In genomic region chr2:236928353-236929153, GRCh38 we compare ENCODE assay signal across 12 cellular contexts.
DNase-seq lines count a peak whose midpoint lies in the region; ATAC-seq, FAIRE-seq and TF ChIP-seq lines count a peak whose summit lies in the region.
"Had no signal": no experiment of that assay in that cellular context is flagged by ENCODE, and none has a peak within 500 bp of the region (broad histone marks: within the 10 kb centered on the region; RNA-seq: fewer than 3 reads in every experiment).

No MANE protein-coding gene starts in this region.

- FAIRE-seq in astrocyte (lab: Jason Lieb, UNC): no peak
- FAIRE-seq in HepG2 (lab: Jason Lieb, UNC): no peak
- FAIRE-seq: colon had no signal

- peaks cover 32% of the 10 kb centered on the region for H3K27me3 Mint-ChIP-seq in activated T-cell treated with anti-CD3 and anti-CD28 coated beads, Interleukin-2, amount 50 U/mL, for 24 hours
- peaks cover 18% of the 10 kb centered on the region for H3K27me3 Mint-ChIP-seq in astrocyte (ENCODE audit: low read depth, unreplicated experiment)

- BruUV-seq in HepG2 (replicated peaks; lab: Mats Ljungman, UMichigan): no TSS peak

- H3K36me3 Mint-ChIP-seq in activated T-cell treated with anti-CD3 and anti-CD28 coated beads, Interleukin-2, amount 50 U/mL, for 24 hours (ENCODE audit: low read depth): no peaks in the 10 kb centered on the region
- no peaks in the 10 kb centered on the region for H3K36me3 Mint-ChIP-seq in astrocyte (ENCODE audit: low read depth, unreplicated experiment)

- WGBS in HepG2 (ENCODE audit: low lambda C conversion rate): 23% methylated on average over 8 of the region's 8 CpGs
- 33 to 67% methylated on average over 4 to 8 of the region's 8 CpGs for WGBS in transverse colon (ENCODE audit: low coverage in 1 of 2), 2 donors

- H3K27ac ChIP-seq in astrocyte (ENCODE audit: low read depth, low read length) (no peak overlapping the region), HepG2 (ENCODE audit: extremely low read length, insufficient read depth, low read length) (no peak overlapping the region), transverse colon (peak overlapping the region in 2 of 4 donors; percentile 40 to 64)
- H3K27ac ChIP-seq: C4-2B, vagina had no signal

- H3K27me3 ChIP-seq in astrocyte (ENCODE audit: insufficient read depth, low read length) (no peaks in the 10 kb centered on the region), HepG2 (ENCODE audit: control insufficient read depth in 1 of 2, insufficient read depth in 2 of 2, low read length in 2 of 2) (peaks cover 0 to 6% of the 10 kb centered on the region in 2 experiments; a peak in 1 of 5 replicates), transverse colon (no peaks in the 10 kb centered on the region), H7 (ENCODE audit: control insufficient read depth, insufficient read depth, low read length) (no peaks in the 10 kb centered on the region)
- H3K27me3 ChIP-seq: vagina had no signal

- peak overlapping the region; percentile 62 for H2AFZ ChIP-seq in astrocyte (ENCODE audit: low read depth, low read length)
- H2AFZ ChIP-seq in HepG2 (ENCODE audit: low read length): no peak overlapping the region

- H3K4me2 ChIP-seq in astrocyte (ENCODE audit: low read length) (peak overlapping the region; percentile 73), HepG2 (ENCODE audit: low read depth, low read length) (peak overlapping the region; percentile 16; the same call in 1 of the 2 replicates)

- no peaks in the 10 kb centered on the region for H3K9me3 ChIP-seq in astrocyte (ENCODE audit: insufficient read depth, low read depth, low read length)
- H3K9me3 ChIP-seq in HepG2 (ENCODE audit: low read length): no peaks in the 10 kb centered on the region
- no peaks in the 10 kb centered on the region for H3K9me3 ChIP-seq in transverse colon
- H3K9me3 ChIP-seq: vagina had no signal

- ATAC-seq in HepG2: no peak

- H3K9ac ChIP-seq in astrocyte (ENCODE audit: low read length): peak overlapping the region; percentile 38
- no peak overlapping the region for H3K9ac ChIP-seq in HepG2 (ENCODE audit: insufficient read depth, low read depth, low read length)

- peak overlapping the region; percentile 35 for H3K4me3 ChIP-seq in astrocyte (ENCODE audit: insufficient read depth, low read depth, low read length)
- H3K4me3 ChIP-seq in HepG2 (replicated peaks in 1 of 3; ENCODE audit: insufficient read depth in 1 of 3, low read depth in 2 of 3, low read length in 3 of 3): no peak overlapping the region
- peak overlapping the region in 3 of 4 donors; percentile 8 to 32 (median 11) for H3K4me3 ChIP-seq in transverse colon
- H3K4me3 ChIP-seq in H7 (ENCODE audit: insufficient read depth, low read depth, low read length): no peak overlapping the region

- no peaks in the 10 kb centered on the region for H3K9me3 Mint-ChIP-seq in activated T-cell treated with anti-CD3 and anti-CD28 coated beads, Interleukin-2, amount 50 U/mL, for 24 hours
- peaks cover 7% of the 10 kb centered on the region for H3K9me3 Mint-ChIP-seq in astrocyte (ENCODE audit: unreplicated experiment)
- H3K9me3 Mint-ChIP-seq: nephron had no signal

- TF ChIP-seq CTCF in astrocyte (IDR thresholded peaks at IDR 0.05; ENCODE audit: insufficient read depth, low read depth, low read length): no peak
- no peak for TF ChIP-seq CTCF in HepG2 (CRISPR knock-in tag; IDR thresholded peaks at IDR 0.05)
- TF ChIP-seq CTCF in transverse colon (IDR thresholded peaks at IDR 0.05): no peak

- no peak for TF ChIP-seq EP300 in HepG2 (IDR thresholded peaks at IDR 0.05; ENCODE audit: low read depth in 2 of 2, low read length in 2 of 2)
- no peak for TF ChIP-seq EP300 in HepG2 (CRISPR knock-in tag; IDR thresholded peaks at IDR 0.05; ENCODE audit: borderline replicate concordance)
- no peak for TF ChIP-seq EP300 in transverse colon (IDR thresholded peaks at IDR 0.05; ENCODE audit: low read depth)

- POLR2A ChIA-PET in HepG2 (lab: Yijun Ruan, JAX): no interaction called here

- TF ChIP-seq RAD21 in HepG2 (CRISPR knock-in tag; IDR thresholded peaks at IDR 0.05): no peak

- no peak for DNase-seq in activated T-cell treated with anti-CD3 and anti-CD28 coated beads, Interleukin-2, amount 50 U/mL, for 24 hours
- DNase-seq in activated T-cell treated with anti-CD3 and anti-CD28 coated beads, Interleukin-2, amount 50 U/mL, for 1 hour: no peak
- DNase-seq in astrocyte (ENCODE audit: low read depth) (no peak), HepG2 (ENCODE audit: low spot score) (no peak), transverse colon (no peak), H7 (no peak), SW 1271 (lab: John Stamatoyannopoulos, UW) (no peak), retina (no peak)

- CTCF ChIA-PET in HepG2 (lab: Yijun Ruan, JAX; ENCODE audit: low intra/inter-chr PET ratio, low total read pairs): no interaction called here

- H4K20me1 ChIP-seq in astrocyte (ENCODE audit: insufficient read depth, low read length) (no peaks in the 10 kb centered on the region), HepG2 (ENCODE audit: insufficient read depth, low read length) (no peaks in the 10 kb centered on the region; the same call in 1 of the 2 replicates)

- H3K4me1 ChIP-seq in astrocyte (ENCODE audit: insufficient read depth, low read length) (peaks cover 4% of the 10 kb centered on the region), HepG2 (ENCODE audit: insufficient read depth, low read length) (no peaks in the 10 kb centered on the region), transverse colon (peaks cover 0 to 14% (median 1%) of the 10 kb centered on the region in 4 donors)

- peaks cover 2% of the 10 kb centered on the region for H3K4me1 Mint-ChIP-seq in activated T-cell treated with anti-CD3 and anti-CD28 coated beads, Interleukin-2, amount 50 U/mL, for 24 hours (ENCODE audit: low read depth)
- H3K4me1 Mint-ChIP-seq in astrocyte (ENCODE audit: low read depth, unreplicated experiment): peaks cover 2% of the 10 kb centered on the region

- intact Hi-C loops in HepG2 (cut with micrococcal nuclease; ENCODE audit: unreplicated experiment): no loop called here
- intact Hi-C loops in transverse colon (cut with DNase I; ENCODE audit: low total_unique reads): no loop called here

- H3K27ac Mint-ChIP-seq in activated T-cell treated with anti-CD3 and anti-CD28 coated beads, Interleukin-2, amount 50 U/mL, for 24 hours: no peak overlapping the region
- H3K27ac Mint-ChIP-seq in astrocyte (ENCODE audit: unreplicated experiment): no peak overlapping the region

- peak overlapping the region; percentile 39 for H3K4me3 Mint-ChIP-seq in activated T-cell treated with anti-CD3 and anti-CD28 coated beads, Interleukin-2, amount 50 U/mL, for 24 hours
- H3K4me3 Mint-ChIP-seq in astrocyte (ENCODE audit: unreplicated experiment): no peak overlapping the region
- H3K4me3 Mint-ChIP-seq: nephron had no signal

- in situ Hi-C loops in HepG2 (cut with HindIII; ENCODE audit: extremely low pct_ligation_motif_present, low pct_unique_long_range_greater_than_20kb): no loop called here
- in situ Hi-C loops in transverse colon (cut with MboI; ENCODE audit: low pct_ligation_motif_present in 1 of 4, low pct_unique_long_range_greater_than_20kb in 1 of 4, low sequenced_read_pairs in 3 of 4): no loop called here

- H3K36me3 ChIP-seq in astrocyte (ENCODE audit: insufficient read depth, low read length): no peaks in the 10 kb centered on the region
- H3K36me3 ChIP-seq in HepG2 (replicated peaks in 1 of 2; ENCODE audit: control insufficient read depth in 1 of 2, insufficient read depth in 2 of 2, low read length in 2 of 2): no peaks in the 10 kb centered on the region
- no peaks in the 10 kb centered on the region for H3K36me3 ChIP-seq in transverse colon
- no peaks in the 10 kb centered on the region for H3K36me3 ChIP-seq in H7 (replicated peaks; ENCODE audit: control insufficient read depth, insufficient read depth, low read length)
- H3K36me3 ChIP-seq: vagina had no signal

- H3K79me2 ChIP-seq in astrocyte (ENCODE audit: insufficient read depth, low read length) (no peaks in the 10 kb centered on the region), HepG2 (ENCODE audit: insufficient read depth, low read length) (no peaks in the 10 kb centered on the region)

- TF ChIP-seq POLR2A in HepG2 (IDR thresholded peaks at IDR 0.05; ENCODE audit: insufficient read depth in 1 of 2, low read depth in 2 of 2, low read length in 2 of 2) (no peak), transverse colon (IDR thresholded peaks at IDR 0.05) (no peak)

TF ChIP-seq in HepG2, 621 proteins besides CTCF, POLR2A, EP300 and RAD21 (continues in another document):
- TF ChIP-seq USF2 (IDR thresholded peaks at IDR 0.05; ENCODE audit: low read depth, low read length): no peak
- no peak for TF ChIP-seq USF2 (CRISPR knock-in tag; IDR thresholded peaks at IDR 0.05; ENCODE audit: borderline replicate concordance)
- no peak for TF ChIP-seq ARHGAP35 (CRISPR knock-in tag; IDR thresholded peaks at IDR 0.05; ENCODE audit: borderline replicate concordance)
- no peak for TF ChIP-seq ZNF788 (CRISPR knock-in tag; IDR thresholded peaks at IDR 0.05; ENCODE audit: borderline replicate concordance)
- no peak for TF ChIP-seq ZIK1 (CRISPR knock-in tag; IDR thresholded peaks at IDR 0.05; ENCODE audit: borderline replicate concordance, low read depth)

Comparison
In these comparisons a context has a peak if more than half of its experiments do, and no peak if none do; other contexts are left out.
1. H3K4me3 ChIP-seq: peak in astrocyte (single experiment) and transverse colon (3 of 4); none in HepG2 (0 of 3) and H7 (single experiment).